9 cellular contexts compared by ENCODE assay signal in the genomic region with DNA sequence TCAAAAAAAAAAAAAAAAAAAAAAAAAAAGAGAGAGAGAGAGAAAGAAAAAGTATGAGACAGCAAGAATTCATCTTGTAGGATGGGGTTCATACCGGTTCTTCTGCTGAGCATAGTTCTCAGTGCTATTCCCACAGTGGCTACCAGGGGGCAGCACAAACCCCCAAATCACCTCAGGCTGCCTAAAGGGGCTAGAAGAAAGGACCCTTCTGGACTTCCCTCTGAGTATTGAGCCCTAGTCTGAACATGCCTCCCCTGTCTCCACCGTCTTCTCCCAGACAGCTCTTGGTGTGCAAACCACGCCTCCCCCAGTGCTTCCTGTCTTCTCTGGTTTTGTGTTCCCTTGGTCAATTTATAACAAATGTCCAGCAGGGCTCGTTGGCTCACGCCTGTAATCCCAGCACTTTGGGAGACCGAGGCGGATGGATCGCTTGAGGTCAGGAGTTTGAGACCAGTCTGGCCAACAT. TPM values are rescaled to one million over a fixed set of nuclear protein-coding genes. Genes with fewer than 3 reads are reported as not detected.
DNase-seq lines count a peak whose midpoint lies in the region; ATAC-seq, FAIRE-seq and TF ChIP-seq lines count a peak whose summit lies in the region.
"Had no signal": no experiment of that assay in that cellular context is flagged by ENCODE, and none has a peak within 500 bp of the region (broad histone marks: within the 10 kb centered on the region; RNA-seq: fewer than 3 reads in every experiment).

No MANE protein-coding gene starts in this region.

- H3K27me3 ChIP-seq in aorta (ENCODE audit: control insufficient read depth in 1 of 2, insufficient read depth in 2 of 2, low read length in 1 of 2), result no peaks in the 10 kb centered on the region

- TF ChIP-seq CTCF in fibroblast of the aortic adventitia (IDR thresholded peaks at IDR 0.05; ENCODE audit: insufficient read depth, low read length) (peak; percentile 93), omental fat pad (IDR thresholded peaks at IDR 0.05) (peak in 2 of 3 donors; percentile 46 to 49)

- no peaks in the 10 kb centered on the region for H3K4me1 ChIP-seq in aorta (ENCODE audit: control insufficient read depth in 1 of 2, insufficient read depth in 2 of 2, low read length in 2 of 2)

- H3K4me3 ChIP-seq in fibroblast of the aortic adventitia (ENCODE audit: low read depth, low read length) (no peak overlapping the region), aorta (ENCODE audit: low read length in 2 of 2) (no peak overlapping the region)

- no peaks in the 10 kb centered on the region for H3K9me3 ChIP-seq in aorta (ENCODE audit: control insufficient read depth, low read length)

- intact Hi-C loops in aorta (cut with DNase I), result loop anchor here in 1 of 2 donors (2.0 kb wide), 1 partner anchor 141 kb away; no protein-coding TSS in a partner anchor

- WGBS in aorta, 2 donors, result 32 to 40% methylated on average over 8 of the region's 8 CpGs

- no peaks in the 10 kb centered on the region for H3K36me3 ChIP-seq in aorta (ENCODE audit: control insufficient read depth in 1 of 2, insufficient read depth in 2 of 2, low read length in 1 of 2)

- ATAC-seq in omental fat pad (ENCODE audit: low FRiP score), result peak; percentile 62
- peak; percentile 72 for ATAC-seq in aorta (ENCODE audit: low FRiP score)
- ATAC-seq in HG03196 (IDR thresholded peaks at IDR 0.05; ENCODE audit: unreplicated experiment), result no peak

- no peak for FAIRE-seq in RCC 7860 (lab: Jason Lieb, UNC)
- FAIRE-seq: islet of Langerhans had no signal

- no peak overlapping the region for H3K27ac ChIP-seq in aorta (ENCODE audit: low read depth in 1 of 2, low read length in 2 of 2)

- DNase-seq in GM03348 (ENCODE audit: low spot score), result peak; percentile 71
- peak; percentile 27 for DNase-seq in KG1 (lab: John Stamatoyannopoulos, UW)
- peak; percentile 84 for DNase-seq in RCC 7860 (ENCODE audit: low spot score)
- peak; percentile 28 for DNase-seq in activated T-helper 1 cell treated with Interleukin-2 at 50 U/mL for 16 hours (ENCODE audit: low read depth)
- DNase-seq in fibroblast of the aortic adventitia (ENCODE audit: low read depth), result peak; percentile 81
- DNase-seq in omental fat pad (ENCODE audit: low spot score), result peak; percentile 51
- DNase-seq in aorta, result peak; percentile 68 to 87

RNA-seq across cellular contexts. Expression of gene SMUG1, which starts 31.3 kb away (rescaled TPM):
- 18.3 and 27.5 TPM in 2 replicates for total RNA-seq in fibroblast of the aortic adventitia (ENCODE audit: low replicate concordance)
- 10 to 100 TPM; 17.2 to 46.5 (median 36.7) TPM for total RNA-seq in omental fat pad
- total RNA-seq in aorta, result 10 to 100 TPM; 21.8 to 27.6 TPM
- polyA plus RNA-seq in aorta, result 10 to 100 TPM; 22.3 to 32.3 TPM

RNA-seq across cellular contexts. Expression of gene CBX5, which starts 59.8 kb away (rescaled TPM):
- 38.3 and 114 TPM in 2 replicates for total RNA-seq in fibroblast of the aortic adventitia (ENCODE audit: low replicate concordance)
- 10 to 100 TPM; 20.9 to 38.8 (median 25.3) TPM for total RNA-seq in omental fat pad
- 10 to 100 TPM; 66.8 to 67.8 TPM for total RNA-seq in aorta
- polyA plus RNA-seq in aorta, result 10 to 100 TPM in 1 of 2 donors, 1 to 10 TPM in 1; 9.4 to 11.3 TPM

Comparison
In these comparisons a context has a peak if more than half of its experiments do, and no peak if none do; other contexts are left out.
1. DNase-seq: peak in every context shown above with its lines; median percentile 84 in RCC 7860; 81 in fibroblast of the aortic adventitia; 78 in aorta; 71 in GM03348; 51 in omental fat pad; 28 in activated T-helper 1 cell treated with Interleukin-2 at 50 U/mL for 16 hours; 27 in KG1.